Comparison of ENCODE assay signal across 29 cellular contexts in genomic region chr16:51198349-51198748, GRCh38. TPM values are rescaled to one million over a fixed set of nuclear protein-coding genes. Genes with fewer than 3 reads are reported as not detected.
"Had no signal": no experiment of that assay in that cellular context is flagged by ENCODE, and none has a peak within 500 bp of the region (broad histone marks: within the 10 kb centered on the region; RNA-seq: fewer than 3 reads in every experiment).

No MANE protein-coding gene starts in this region.

- H3K27me3 Mint-ChIP-seq: stimulated activated memory B cell treated with anti-CD40 and anti-IgM and Interleukin-4, amounts not matched to agents 10 μg/mL and 1 μg/mL and 100 μg/mL, for 72 hours; stimulated activated naive CD8-positive, alpha-beta T cell treated with anti-CD3 and anti-CD28 coated beads, Interleukin-15, amount 100 ng/mL, for 72 hours; stimulated activated naive CD8-positive, alpha-beta T cell treated with anti-CD3 and anti-CD28 coated beads, Interleukin-15, Interleukin-2, amounts not matched to agents 100 ng/mL and 50 ng/mL, for 24 hours had no signal

- H3K4me1 Mint-ChIP-seq: stimulated activated effector memory CD8-positive, alpha-beta T cell treated with anti-CD3 and anti-CD28 coated beads, Interleukin-12 subunit alpha, Interleukin-12 subunit beta, amount 100 ng/mL, for 72 hours; stimulated activated memory B cell treated with anti-CD40 and anti-IgM and Interleukin-4, amounts not matched to agents 10 μg/mL and 1 μg/mL and 100 μg/mL, for 72 hours; stimulated activated naive B cell treated with anti-CD40 and anti-IgM and Interleukin-4, amounts not matched to agents 10 μg/mL and 1 μg/mL and 100 μg/mL, for 72 hours; stimulated activated naive CD8-positive, alpha-beta T cell treated with anti-CD3 and anti-CD28 coated beads, Interleukin-15, amount 100 ng/mL, for 72 hours had no signal

- FAIRE-seq: urothelium cell line had no signal

- ATAC-seq: stimulated activated effector memory CD8-positive, alpha-beta T cell treated with anti-CD3 and anti-CD28 coated beads, Interleukin-12 subunit alpha, Interleukin-12 subunit beta, amount 100 ng/mL, for 72 hours; stimulated activated memory B cell treated with anti-CD40 and anti-IgM and Interleukin-4, amounts not matched to agents 10 μg/mL and 1 μg/mL and 100 μg/mL, for 72 hours; stimulated activated naive B cell treated with anti-CD40 and anti-IgM and Interleukin-4, amounts not matched to agents 10 μg/mL and 1 μg/mL and 100 μg/mL, for 72 hours; stimulated activated naive CD8-positive, alpha-beta T cell treated with anti-CD3 and anti-CD28 coated beads, Interleukin-15, amount 100 ng/mL, for 72 hours; stimulated activated naive CD8-positive, alpha-beta T cell treated with anti-CD3 and anti-CD28 coated beads, Interleukin-15, Interleukin-2, amounts not matched to agents 100 U/mL and 50 U/mL, for 24 hours; upper lobe of right lung had no signal

- H3K4me3 ChIP-seq: stomach, suprapubic skin, testis, thoracic aorta, thyroid gland, tibial artery, tibial nerve, transverse colon, upper lobe of left lung, upper lobe of right lung, uterus, vagina had no signal

- H3K27ac Mint-ChIP-seq: stimulated activated effector memory CD8-positive, alpha-beta T cell treated with anti-CD3 and anti-CD28 coated beads, Interleukin-12 subunit alpha, Interleukin-12 subunit beta, amount 100 ng/mL, for 72 hours; stimulated activated memory B cell treated with anti-CD40 and anti-IgM and Interleukin-4, amounts not matched to agents 10 μg/mL and 1 μg/mL and 100 μg/mL, for 72 hours; stimulated activated naive B cell treated with anti-CD40 and anti-IgM and Interleukin-4, amounts not matched to agents 10 μg/mL and 1 μg/mL and 100 μg/mL, for 72 hours; stimulated activated naive CD8-positive, alpha-beta T cell treated with anti-CD3 and anti-CD28 coated beads, Interleukin-15, amount 100 ng/mL, for 72 hours; stimulated activated naive CD8-positive, alpha-beta T cell treated with anti-CD3 and anti-CD28 coated beads, Interleukin-15, Interleukin-2, amounts not matched to agents 100 ng/mL and 50 ng/mL, for 24 hours; type B pancreatic cell had no signal

- H3K36me3 ChIP-seq: stomach, suprapubic skin, thoracic aorta, thyroid gland, tibial artery, tibial nerve, transverse colon, upper lobe of left lung, upper lobe of right lung, uterus, vagina had no signal

- H3K36me3 Mint-ChIP-seq: stimulated activated effector memory CD8-positive, alpha-beta T cell treated with anti-CD3 and anti-CD28 coated beads, Interleukin-12 subunit alpha, Interleukin-12 subunit beta, amount 100 ng/mL, for 72 hours; stimulated activated memory B cell treated with anti-CD40 and anti-IgM and Interleukin-4, amounts not matched to agents 10 μg/mL and 1 μg/mL and 100 μg/mL, for 72 hours; stimulated activated naive B cell treated with anti-CD40 and anti-IgM and Interleukin-4, amounts not matched to agents 10 μg/mL and 1 μg/mL and 100 μg/mL, for 72 hours; type B pancreatic cell had no signal

- H3K4me1 ChIP-seq: stomach, suprapubic skin, testis, thyroid gland, tibial artery, tibial nerve, transverse colon, upper lobe of left lung, upper lobe of right lung, uterus, vagina had no signal

- H3K27ac ChIP-seq: stomach, suprapubic skin, testis, thoracic aorta, thyroid gland, tibial artery, tibial nerve, transverse colon, upper lobe of left lung, upper lobe of right lung, uterus, vagina had no signal

- H3K9me3 ChIP-seq: testis, thoracic aorta, thyroid gland, transverse colon, upper lobe of right lung, uterus, vagina had no signal

- DNase-seq: stimulated activated CD4-positive, alpha-beta T cell treated with anti-CD3 and anti-CD28 coated beads, Interleukin-2, amount 100 ng/mL, for 48 hours; stimulated activated CD4-positive, alpha-beta T cell treated with anti-CD3 and anti-CD28 coated beads, Interleukin-4, amount 100 ng/mL, for 1 hour; stimulated activated CD4-positive, alpha-beta T cell treated with anti-CD3 and anti-CD28 coated beads, Interleukin-4, amount 100 ng/mL, for 24 hours; stimulated activated CD4-positive, alpha-beta T cell treated with anti-CD3 and anti-CD28 coated beads, Interleukin-4, amount 100 ng/mL, for 4 hours; stimulated activated CD8-positive, alpha-beta memory T cell treated with anti-CD3 and anti-CD28 coated beads, Interleukin-4, amount 100 ng/mL, for 48 hours; stimulated activated naive B cell treated with anti-CD40 and anti-IgM and Interleukin-4, amounts not matched to agents 10 μg/mL and 1 μg/mL and 100 μg/mL, for 72 hours; stimulated activated naive CD4-positive, alpha-beta T cell; stimulated activated naive CD4-positive, alpha-beta T cell treated with Interleukin-2 at 50 U/mL for 16 hours; stimulated activated naive CD8-positive, alpha-beta T cell treated with anti-CD3 and anti-CD28 coated beads, Interleukin-15, amount 100 ng/mL, for 72 hours; stimulated activated naive CD8-positive, alpha-beta T cell treated with anti-CD3 and anti-CD28 coated beads, Interleukin-15, Interleukin-2, amounts not matched to agents 100 U/mL and 50 U/mL, for 24 hours; stomach; substantia nigra; testis; thyroid gland; tibial artery; transverse colon; trophoblast cell; upper lobe of left lung; upper lobe of right lung; uterus had no signal

- H3K4me3 Mint-ChIP-seq: stimulated activated effector memory CD8-positive, alpha-beta T cell treated with anti-CD3 and anti-CD28 coated beads, Interleukin-12 subunit alpha, Interleukin-12 subunit beta, amount 100 ng/mL, for 72 hours; stimulated activated memory B cell treated with anti-CD40 and anti-IgM and Interleukin-4, amounts not matched to agents 10 μg/mL and 1 μg/mL and 100 μg/mL, for 72 hours; stimulated activated naive B cell treated with anti-CD40 and anti-IgM and Interleukin-4, amounts not matched to agents 10 μg/mL and 1 μg/mL and 100 μg/mL, for 72 hours; stimulated activated naive CD8-positive, alpha-beta T cell treated with anti-CD3 and anti-CD28 coated beads, Interleukin-15, amount 100 ng/mL, for 72 hours; stimulated activated naive CD8-positive, alpha-beta T cell treated with anti-CD3 and anti-CD28 coated beads, Interleukin-15, Interleukin-2, amounts not matched to agents 100 ng/mL and 50 ng/mL, for 24 hours; type B pancreatic cell had no signal

RNA-seq across cellular contexts. Expression of gene SALL1, which starts 47.3 kb away (rescaled TPM):
- total RNA-seq: thoracic aorta, upper lobe of right lung had no signal
